32 cellular contexts compared by ENCODE assay signal in genomic region chr11:77266766-77267165, GRCh38. TPM values are rescaled to one million over a fixed set of nuclear protein-coding genes. Genes with fewer than 3 reads are reported as not detected.
"Had no signal": no experiment of that assay in that cellular context is flagged by ENCODE, and none has a peak within 500 bp of the region (broad histone marks: within the 10 kb centered on the region; RNA-seq: fewer than 3 reads in every experiment).

No MANE protein-coding gene starts in this region.

- ATAC-seq: activated CD8-positive, alpha-beta T cell treated with anti-CD3 and anti-CD28 coated beads, Interleukin-2, amount 10 ng/mL, durations not matched to agents 7 days and 5 days; body of pancreas; K562; Panc1 had no signal

- H3K36me3 ChIP-seq: breast epithelium, MG63, SJSA1 had no signal

- H3K9ac ChIP-seq: SK-N-SH had no signal

- FAIRE-seq: astrocyte, K562, TTC549 had no signal

- H3K4me3 ChIP-seq: body of pancreas, breast epithelium, K562, MG63, SJSA1 had no signal

- H3K27ac ChIP-seq: body of pancreas, breast epithelium, SJSA1 had no signal

- H3K4me2 ChIP-seq: SK-N-SH had no signal

- H3K9me3 ChIP-seq: SJSA1 had no signal

- H3K27me3 ChIP-seq: body of pancreas, breast epithelium, MG63, SJSA1 had no signal

- H3K4me1 ChIP-seq: body of pancreas, breast epithelium, SJSA1 had no signal

- DNase-seq: activated CD4-positive, alpha-beta T cell treated with anti-CD3 and anti-CD28 coated beads, Interleukin-2, amount 10 ng/mL, durations not matched to agents 24 days and 14 days; activated CD4-positive, alpha-beta T cell treated with anti-CD3 and anti-CD28 coated beads, Interleukin-2, amount 50 U/mL, for 48 hours; activated CD8-positive, alpha-beta T cell treated with anti-CD3 and anti-CD28 coated beads, Interleukin-2, amount 10 ng/mL, durations not matched to agents 7 days and 5 days; activated gamma-delta T cell; activated naive CD4-positive, alpha-beta T cell treated with Interleukin-2 at 50 U/mL for 16 hours; activated naive CD8-positive, alpha-beta T cell treated with anti-CD3 and anti-CD28 coated beads, Interleukin-2, amount 10 ng/mL, durations not matched to agents 7 days and 5 days; activated T-cell treated with anti-CD3 and anti-CD28 coated beads, Interleukin-2, amount 50 U/mL, for 24 hours; body of pancreas; caudate nucleus; MG63; MV-4-11; NCI-H1092 treated with DMSO at 0.1 percent for 48 hours; NCI-H1417; NCI-H146; NCI-H187; NCI-H2029 treated with DMSO at 0.1 percent for 48 hours; NCI-H2171 treated with DMSO at 0.1 percent for 48 hours; NCI-H2227 treated with DMSO at 0.1 percent for 48 hours; NCI-H446; NCI-H524; NCI-H69; SHP77 treated with DMSO at 0.1 percent for 48 hours; SK-N-SH had no signal

RNA-seq across cellular contexts. Expression of gene GDPD4, which starts 34.7 kb away (rescaled TPM):
- total RNA-seq: activated CD4-positive, alpha-beta T cell treated with anti-CD3 and anti-CD28 coated beads, Interleukin-2, amount 10 ng/mL, durations not matched to agents 24 days and 14 days; activated CD8-positive, alpha-beta T cell treated with anti-CD3 and anti-CD28 coated beads, Interleukin-2, amount 10 ng/mL, durations not matched to agents 7 days and 5 days; activated naive CD8-positive, alpha-beta T cell treated with anti-CD3 and anti-CD28 coated beads, Interleukin-2, amount 10 ng/mL, durations not matched to agents 7 days and 5 days; activated T-helper 2 cell treated with anti-CD3 and anti-CD28 coated beads, Interferon-gamma antibody, Interleukin-2, Interleukin-4, amounts not matched to agents 10 μg/mL and 5 μg/mL and 100 μg/mL, durations not matched to agents 14 hours and 24 hours and 36 hours; astrocyte; body of pancreas; breast epithelium; RPMI7951; SJSA1 had no signal
- polyA plus RNA-seq: adipose tissue, K562, SK-N-SH had no signal
